In genomic region chr20:58225490-58226200, GRCh38 we compare ENCODE assay signal across 1 cellular context.
TF ChIP-seq lines count a peak whose summit lies in the region.

No MANE protein-coding gene starts in this region.

TF ChIP-seq in SK-N-SH, 30 proteins besides CTCF, POLR2A, EP300 and RAD21 (continued from another document):
- TF ChIP-seq REST (IDR thresholded peaks at IDR 0.05; ENCODE audit: low read depth, low read length) = no peak
- TF ChIP-seq USF2 (IDR thresholded peaks at IDR 0.05; ENCODE audit: borderline replicate concordance, low read depth, low read length) = no peak
- TF ChIP-seq POLR2AphosphoS5 (IDR thresholded peaks at IDR 0.05; ENCODE audit: low read depth, low read length) = no peak
- no peak for TF ChIP-seq YY1 (IDR thresholded peaks at IDR 0.05; ENCODE audit: low read depth)
- no peak for TF ChIP-seq RCOR1 (IDR thresholded peaks at IDR 0.05; ENCODE audit: low read length)
- TF ChIP-seq MAX (IDR thresholded peaks at IDR 0.05; ENCODE audit: low read depth) = no peak
- no peak for TF ChIP-seq RFX5 (IDR thresholded peaks at IDR 0.05; ENCODE audit: low read length)
